8 cellular contexts compared by ENCODE assay signal in the genomic region with DNA sequence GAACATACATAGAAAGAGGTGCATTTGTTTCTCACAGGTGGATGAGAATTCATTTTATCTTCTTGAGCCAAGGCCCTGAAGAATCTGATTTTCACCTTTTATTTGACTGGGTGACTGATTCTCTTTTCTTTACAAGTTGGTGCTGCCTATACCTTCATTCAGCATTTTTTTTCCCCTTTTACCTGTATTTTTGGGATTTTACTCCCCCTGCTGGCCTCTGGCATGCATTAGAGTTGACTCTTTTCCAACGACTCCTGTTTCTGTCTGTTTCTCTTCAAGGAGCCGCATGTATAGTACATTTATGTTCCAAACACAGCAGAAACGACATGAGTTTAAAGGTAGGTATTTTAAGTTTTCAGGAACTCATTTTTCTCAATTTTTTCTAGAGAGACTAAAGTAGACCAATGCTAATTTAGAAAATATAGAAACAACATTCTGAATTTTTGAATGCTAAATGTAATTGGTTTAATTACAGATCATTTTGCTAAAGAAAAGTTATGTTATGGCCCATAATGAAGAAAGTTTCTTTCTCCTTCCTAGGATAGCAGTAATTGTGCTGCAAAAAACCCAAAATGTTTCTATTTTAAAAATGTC.
DNase-seq lines count a peak whose midpoint lies in the region; ATAC-seq and TF ChIP-seq lines count a peak whose summit lies in the region.

No MANE protein-coding gene starts in this region.

- TF ChIP-seq CTCF in AG09309 (IDR thresholded peaks at IDR 0.05; ENCODE audit: control insufficient read depth, insufficient read depth, low read depth, low read length, missing control alignments) (peak; percentile 83), GM12865 (IDR thresholded peaks at IDR 0.05; ENCODE audit: insufficient read depth, low read depth, low read length, missing control alignments) (peak; percentile 65), astrocyte of the cerebellum (IDR thresholded peaks at IDR 0.05; ENCODE audit: low read depth, low read length, missing control alignments) (peak; percentile 83)

- H3K27me3 ChIP-seq in iPS DF 6.9 (ENCODE audit: control insufficient read depth, insufficient read depth, low read length): no peaks in the 10 kb centered on the region

- H3K9me3 ChIP-seq in iPS DF 6.9 (ENCODE audit: control insufficient read depth, insufficient read depth, low read length): no peaks in the 10 kb centered on the region

- in situ Hi-C loops in astrocyte of the cerebellum (cut with HindIII; ENCODE audit: low sequenced_read_pairs): no loop called here

- no peak overlapping the region for H3K27ac ChIP-seq in iPS DF 6.9 (ENCODE audit: low read length)

- DNase-seq in AG09309 (ENCODE audit: low read depth): no peak
- peak; percentile 41 for DNase-seq in GM12865 (ENCODE audit: low read depth)
- DNase-seq in NCI-H774 (lab: John Stamatoyannopoulos, UW): peak; percentile 47
- DNase-seq in astrocyte of the cerebellum (ENCODE audit: low read depth): peak; percentile 49
- peak; percentile 35 for DNase-seq in iPS DF 6.9 (ENCODE audit: low read depth, low spot score)
- DNase-seq in stimulated activated CD4-positive, alpha-beta T cell treated with anti-CD3 and anti-CD28 coated beads, Interleukin-4, amount 100 ng/mL, for 24 hours: peak; percentile 30

- H3K4me3 ChIP-seq in AG09309 (ENCODE audit: control insufficient read depth, low read depth, low read length) (no peak overlapping the region), GM12865 (ENCODE audit: low read depth, low read length) (no peak overlapping the region), astrocyte of the cerebellum (ENCODE audit: low read depth, low read length) (no peak overlapping the region), iPS DF 6.9 (ENCODE audit: low read length) (no peak overlapping the region)

- no CpG with 5 or more reads among the region's 3 CpGs for WGBS in iPS DF 6.9 (ENCODE audit: insufficient coverage, insufficient read length)

- no peaks in the 10 kb centered on the region for H3K36me3 ChIP-seq in iPS DF 6.9 (ENCODE audit: control insufficient read depth, insufficient read depth, low read length)

- no peaks in the 10 kb centered on the region for H3K4me1 ChIP-seq in iPS DF 6.9 (ENCODE audit: control insufficient read depth, insufficient read depth, low read length)

- ATAC-seq in HG03439 (IDR thresholded peaks at IDR 0.05; ENCODE audit: unreplicated experiment) (peak; percentile 73), GM21529 (IDR thresholded peaks at IDR 0.05; ENCODE audit: unreplicated experiment) (no peak)
